13 cellular contexts compared by ENCODE assay signal in genomic region chr1:5877683-5878530, GRCh38.
DNase-seq lines count a peak whose midpoint lies in the region; ATAC-seq and TF ChIP-seq lines count a peak whose summit lies in the region.
"Had no signal": no experiment of that assay in that cellular context is flagged by ENCODE, and none has a peak within 500 bp of the region (broad histone marks: within the 10 kb centered on the region; RNA-seq: fewer than 3 reads in every experiment).

No MANE protein-coding gene starts in this region.

- H2AFZ ChIP-seq in PC-3 (ENCODE audit: low read length): no peak overlapping the region
- no peak overlapping the region for H2AFZ ChIP-seq in mesenchymal stem cell (ENCODE audit: low read depth, low read length)

- peak overlapping the region in 3 of 11 experiments; percentile 1 to 57 (median 52); a peak in 5 of 22 replicates for H3K27ac ChIP-seq in BLaER1 treated with 17β-estradiol and CSF1 and Interleukin-3, amounts not matched to agents 10 nM and 100 nM
- H3K27ac ChIP-seq in PC-3 (ENCODE audit: low read length): no peak overlapping the region
- H3K27ac ChIP-seq in mesenchymal stem cell (ENCODE audit: low read length, poor library complexity, severe bottlenecking): no peak overlapping the region

- H2AK5ac ChIP-seq in mesenchymal stem cell (ENCODE audit: low read length, severe bottlenecking): no peak overlapping the region

- H3K79me2 ChIP-seq in PC-3 (ENCODE audit: low read length): no peaks in the 10 kb centered on the region

- no peaks in the 10 kb centered on the region for H3F3A ChIP-seq in PC-3 (ENCODE audit: low read length, unreplicated experiment)

- no peak overlapping the region for H2BK120ac ChIP-seq in mesenchymal stem cell (ENCODE audit: low read depth, low read length)

- H3K4me1 ChIP-seq in BLaER1 treated with 17β-estradiol and CSF1 and Interleukin-3, amounts not matched to agents 10 nM and 100 nM: peaks cover 0 to 38% (median 13%) of the 10 kb centered on the region in 10 experiments; a peak in 13 of 20 replicates
- H3K4me1 ChIP-seq in PC-3 (ENCODE audit: insufficient read depth, low read length) (no peaks in the 10 kb centered on the region), mesenchymal stem cell (ENCODE audit: control insufficient read depth, insufficient read depth, low read depth, low read length) (peaks cover 17% of the 10 kb centered on the region)
- H3K4me1 ChIP-seq: BE2C, Caco-2 had no signal

- H3K4ac ChIP-seq in mesenchymal stem cell (ENCODE audit: low read depth in 1 of 2, low read length in 2 of 2): no peak overlapping the region

- H3K36me3 Mint-ChIP-seq in chondrocyte (ENCODE audit: low read depth): peaks cover 27% of the 10 kb centered on the region

- H2BK15ac ChIP-seq in mesenchymal stem cell (ENCODE audit: low read depth, poor library complexity, severe bottlenecking): no peak overlapping the region

- no TSS peak for BruUV-seq in PC-3 (replicated peaks; lab: Mats Ljungman, UMichigan)

- no peaks in the 10 kb centered on the region for H3K79me1 ChIP-seq in mesenchymal stem cell (replicated peaks; ENCODE audit: low read length, poor library complexity, severe bottlenecking)

- peaks cover 36 to 41% (median 38%) of the 10 kb centered on the region in 11 experiments for H3K9me3 ChIP-seq in BLaER1 treated with 17β-estradiol and CSF1 and Interleukin-3, amounts not matched to agents 10 nM and 100 nM (replicated peaks in 1 of 11)
- H3K9me3 ChIP-seq in PC-3 (ENCODE audit: low read length): no peaks in the 10 kb centered on the region
- H3K9me3 ChIP-seq in mesenchymal stem cell (ENCODE audit: control insufficient read depth, low read length): peaks cover 13% of the 10 kb centered on the region
- H3K9me3 ChIP-seq: BE2C, Caco-2 had no signal

- H3K4me1 Mint-ChIP-seq in chondrocyte (ENCODE audit: low read depth): no peaks in the 10 kb centered on the region
- H3K4me1 Mint-ChIP-seq: CD8-positive, alpha-beta memory T cell had no signal

- no peaks in the 10 kb centered on the region for H3K9me2 ChIP-seq in PC-3 (replicated peaks; ENCODE audit: low read length)

- H2BK5ac ChIP-seq in mesenchymal stem cell (ENCODE audit: low read depth, low read length, poor library complexity, severe bottlenecking): no peak overlapping the region

- no peak overlapping the region for H3K4me3 Mint-ChIP-seq in chondrocyte (ENCODE audit: unreplicated experiment)
- H3K4me3 Mint-ChIP-seq: CD8-positive, alpha-beta memory T cell had no signal

- H3K27ac Mint-ChIP-seq in chondrocyte (ENCODE audit: unreplicated experiment): no peak overlapping the region

- peak overlapping the region; percentile 62 for H4K91ac ChIP-seq in mesenchymal stem cell (ENCODE audit: low read length)

- H3K27me3 Mint-ChIP-seq in chondrocyte (ENCODE audit: low read depth): no peaks in the 10 kb centered on the region
- H3K27me3 Mint-ChIP-seq: CD8-positive, alpha-beta memory T cell had no signal

- H3K9ac ChIP-seq in BLaER1 treated with 17β-estradiol and CSF1 and Interleukin-3, amounts not matched to agents 10 nM and 100 nM: peak overlapping the region in 1 of 11 experiments; percentile 44; a peak in 2 of 22 replicates
- H3K9ac ChIP-seq in PC-3 (ENCODE audit: low read length): no peak overlapping the region
- no peak overlapping the region for H3K9ac ChIP-seq in mesenchymal stem cell (ENCODE audit: low read length)

- no peak overlapping the region for H3K23ac ChIP-seq in mesenchymal stem cell (ENCODE audit: low read length in 2 of 2)

- WGBS in mesenchymal stem cell: 91% methylated on average over 20 of the region's 20 CpGs

- CTCF ChIA-PET in PC-3 (lab: Charles Lee): no interaction called here

- no peak overlapping the region for H2BK12ac ChIP-seq in mesenchymal stem cell (ENCODE audit: low read length in 2 of 2)

- in situ Hi-C loops in ACHN (cut with HindIII; ENCODE audit: low pct_ligation_motif_present, low pct_unique_long_range_greater_than_20kb, low sequenced_read_pairs): no loop called here

- intact Hi-C loops in PC-3 (cut with micrococcal nuclease): no loop called here

- H3K18ac ChIP-seq in mesenchymal stem cell (ENCODE audit: low read depth in 1 of 2, low read length in 2 of 2): no peak overlapping the region

- no peak overlapping the region for H3K4me3 ChIP-seq in BLaER1 treated with 17β-estradiol and CSF1 and Interleukin-3, amounts not matched to agents 10 nM and 100 nM
- H3K4me3 ChIP-seq in PC-3 (ENCODE audit: low read length) (no peak overlapping the region), mesenchymal stem cell (ENCODE audit: insufficient read depth in 1 of 2, low read depth in 1 of 2, low read length in 2 of 2) (no peak overlapping the region)

- peaks cover 12% of the 10 kb centered on the region for H3K9me3 Mint-ChIP-seq in chondrocyte (ENCODE audit: low read depth)
- H3K9me3 Mint-ChIP-seq: CD8-positive, alpha-beta memory T cell had no signal

- peak; percentile 82 for ATAC-seq in PC-3
- no peak for ATAC-seq in GM19455 (IDR thresholded peaks at IDR 0.05; ENCODE audit: unreplicated experiment)

- no peaks in the 10 kb centered on the region for H3K27me3 ChIP-seq in BLaER1 treated with 17β-estradiol and CSF1 and Interleukin-3, amounts not matched to agents 10 nM and 100 nM
- H3K27me3 ChIP-seq in PC-3 (ENCODE audit: low read length) (no peaks in the 10 kb centered on the region), mesenchymal stem cell (ENCODE audit: control insufficient read depth in 1 of 2, insufficient read depth in 1 of 2, low read length in 2 of 2) (no peaks in the 10 kb centered on the region)
- H3K27me3 ChIP-seq: BE2C had no signal

- H4K8ac ChIP-seq in mesenchymal stem cell (ENCODE audit: low read length): no peak overlapping the region

- H3K36me3 ChIP-seq in BLaER1 treated with 17β-estradiol and CSF1 and Interleukin-3, amounts not matched to agents 10 nM and 100 nM: peaks cover 74 to 99% (median 85%) of the 10 kb centered on the region in 11 experiments
- peaks cover 28% of the 10 kb centered on the region for H3K36me3 ChIP-seq in PC-3 (ENCODE audit: low read depth, low read length)
- peaks cover 40 to 72% of the 10 kb centered on the region in 2 experiments for H3K36me3 ChIP-seq in mesenchymal stem cell (ENCODE audit: control insufficient read depth in 1 of 2, insufficient read depth in 2 of 2, low read depth in 1 of 2, low read length in 2 of 2)
- H3K36me3 ChIP-seq: BE2C had no signal

- H3K4me2 ChIP-seq in BLaER1 treated with 17β-estradiol and CSF1 and Interleukin-3, amounts not matched to agents 10 nM and 100 nM: peak overlapping the region in 7 of 11 experiments; percentile 33 to 72 (median 49); a peak in 8 of 22 replicates
- H3K4me2 ChIP-seq in PC-3 (ENCODE audit: low read length): no peak overlapping the region
- H3K4me2 ChIP-seq in mesenchymal stem cell (ENCODE audit: low read length, poor library complexity, severe bottlenecking): no peak overlapping the region

- POLR2A ChIA-PET in PC-3 (lab: Charles Lee; ENCODE audit: unreplicated experiment): no interaction called here

- DNase-seq in PC-3 (no peak), chondrocyte (ENCODE audit: low spot score) (peak; percentile 68), mesenchymal stem cell (peak; percentile 3), cerebellar nuclear complex (lab: John Stamatoyannopoulos, UW) (no peak), ACHN (no peak)
- DNase-seq: BE2C, Caco-2, DND-41, GDM1, HCEC 1CT had no signal

- no peak overlapping the region for H3K14ac ChIP-seq in mesenchymal stem cell (ENCODE audit: low read length in 2 of 2)

- H4K20me1 ChIP-seq in BLaER1 treated with 17β-estradiol and CSF1 and Interleukin-3, amounts not matched to agents 10 nM and 100 nM: peaks cover 0 to 10% (median 0%) of the 10 kb centered on the region in 11 experiments; a peak in 1 of 22 replicates
- H4K20me1 ChIP-seq in PC-3 (ENCODE audit: low read length): no peaks in the 10 kb centered on the region

- no peak for TF ChIP-seq CTCF in PC-3 (conservative IDR thresholded peaks at IDR 0.05; ENCODE audit: low read depth, low read length)
- no peak for TF ChIP-seq CTCF in chondrocyte (IDR thresholded peaks at IDR 0.05)

Comparison
In these comparisons a context has a peak if more than half of its experiments do, and no peak if none do; other contexts are left out.
1. H3K4me2 ChIP-seq: peak in BLaER1 treated with 17β-estradiol and CSF1 and Interleukin-3, amounts not matched to agents 10 nM and 100 nM (7 of 11); none in PC-3 (single experiment) and mesenchymal stem cell (single experiment).
2. DNase-seq: peak in chondrocyte (single experiment) and mesenchymal stem cell (single experiment); none in PC-3 (single experiment), cerebellar nuclear complex (0 of 2) and ACHN (single experiment).